ENCODE assay signal across 1 cellular context in genomic region chr10:102114861-102115618, GRCh38.
A peak's percentile ranks its signal among the peaks of the same experiment; 100 is the strongest.
TF ChIP-seq lines count a peak whose summit lies in the region.

No MANE protein-coding gene starts in this region.

TF ChIP-seq in K562, 482 proteins besides CTCF, POLR2A, EP300 and RAD21 (continued from another document and continues in another):
- TF ChIP-seq MAX (CRISPR knock-in tag; IDR thresholded peaks at IDR 0.05), result no peak
- peak; percentile 66 for TF ChIP-seq TBP (optimal IDR thresholded peaks at IDR 0.05; ENCODE audit: low read depth, low read length)
- TF ChIP-seq LCOR (CRISPR knock-in tag; IDR thresholded peaks at IDR 0.05), result no peak
- no peak for TF ChIP-seq EWSR1 (IDR thresholded peaks at IDR 0.05; ENCODE audit: borderline replicate concordance, low read depth, partially characterized antibody)
- peak; percentile 95 for TF ChIP-seq SPI1 (IDR thresholded peaks at IDR 0.05; ENCODE audit: borderline replicate concordance, low read depth, low read length)
- TF ChIP-seq ZNF277 (CRISPR knock-in tag; IDR thresholded peaks at IDR 0.05; ENCODE audit: borderline replicate concordance), result no peak
- TF ChIP-seq, protein P1, sequence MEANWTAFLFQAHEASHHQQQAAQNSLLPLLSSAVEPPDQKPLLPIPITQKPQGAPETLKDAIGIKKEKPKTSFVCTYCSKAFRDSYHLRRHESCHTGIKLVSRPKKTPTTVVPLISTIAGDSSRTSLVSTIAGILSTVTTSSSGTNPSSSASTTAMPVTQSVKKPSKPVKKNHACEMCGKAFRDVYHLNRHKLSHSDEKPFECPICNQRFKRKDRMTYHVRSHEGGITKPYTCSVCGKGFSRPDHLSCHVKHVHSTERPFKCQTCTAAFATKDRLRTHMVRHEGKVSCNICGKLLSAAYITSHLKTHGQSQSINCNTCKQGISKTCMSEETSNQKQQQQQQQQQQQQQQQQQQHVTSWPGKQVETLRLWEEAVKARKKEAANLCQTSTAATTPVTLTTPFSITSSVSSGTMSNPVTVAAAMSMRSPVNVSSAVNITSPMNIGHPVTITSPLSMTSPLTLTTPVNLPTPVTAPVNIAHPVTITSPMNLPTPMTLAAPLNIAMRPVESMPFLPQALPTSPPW (CRISPR knock-in tag; IDR thresholded peaks at IDR 0.05), result peak; percentile 93
- no peak for TF ChIP-seq U2AF1 (optimal IDR thresholded peaks at IDR 0.05; ENCODE audit: low read depth, low read length)
- 0 out of 2 replicates have a peak, but pooled peaks have one; percentile 42 for TF ChIP-seq TOE1 (IDR thresholded peaks at IDR 0.05; ENCODE audit: borderline replicate concordance)
- no peak for TF ChIP-seq TOE1 (CRISPR knock-in tag; IDR thresholded peaks at IDR 0.05; ENCODE audit: borderline replicate concordance, low read depth)
- TF ChIP-seq RAD51 (IDR thresholded peaks at IDR 0.05; ENCODE audit: borderline replicate concordance, low read depth), result no peak
- TF ChIP-seq, protein P2, sequence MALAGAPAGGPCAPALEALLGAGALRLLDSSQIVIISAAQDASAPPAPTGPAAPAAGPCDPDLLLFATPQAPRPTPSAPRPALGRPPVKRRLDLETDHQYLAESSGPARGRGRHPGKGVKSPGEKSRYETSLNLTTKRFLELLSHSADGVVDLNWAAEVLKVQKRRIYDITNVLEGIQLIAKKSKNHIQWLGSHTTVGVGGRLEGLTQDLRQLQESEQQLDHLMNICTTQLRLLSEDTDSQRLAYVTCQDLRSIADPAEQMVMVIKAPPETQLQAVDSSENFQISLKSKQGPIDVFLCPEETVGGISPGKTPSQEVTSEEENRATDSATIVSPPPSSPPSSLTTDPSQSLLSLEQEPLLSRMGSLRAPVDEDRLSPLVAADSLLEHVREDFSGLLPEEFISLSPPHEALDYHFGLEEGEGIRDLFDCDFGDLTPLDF (CRISPR knock-in tag; IDR thresholded peaks at IDR 0.05), result no peak
- TF ChIP-seq HDAC1 (IDR thresholded peaks at IDR 0.05), result no peak
- no peak for TF ChIP-seq FOXJ2 (tag; IDR thresholded peaks at IDR 0.05)
- TF ChIP-seq GABPB1 (CRISPR knock-in tag; IDR thresholded peaks at IDR 0.05), result no peak
- no peak for TF ChIP-seq ZNF384 (IDR thresholded peaks at IDR 0.05; ENCODE audit: low read depth, low read length)
- TF ChIP-seq, protein P3, sequence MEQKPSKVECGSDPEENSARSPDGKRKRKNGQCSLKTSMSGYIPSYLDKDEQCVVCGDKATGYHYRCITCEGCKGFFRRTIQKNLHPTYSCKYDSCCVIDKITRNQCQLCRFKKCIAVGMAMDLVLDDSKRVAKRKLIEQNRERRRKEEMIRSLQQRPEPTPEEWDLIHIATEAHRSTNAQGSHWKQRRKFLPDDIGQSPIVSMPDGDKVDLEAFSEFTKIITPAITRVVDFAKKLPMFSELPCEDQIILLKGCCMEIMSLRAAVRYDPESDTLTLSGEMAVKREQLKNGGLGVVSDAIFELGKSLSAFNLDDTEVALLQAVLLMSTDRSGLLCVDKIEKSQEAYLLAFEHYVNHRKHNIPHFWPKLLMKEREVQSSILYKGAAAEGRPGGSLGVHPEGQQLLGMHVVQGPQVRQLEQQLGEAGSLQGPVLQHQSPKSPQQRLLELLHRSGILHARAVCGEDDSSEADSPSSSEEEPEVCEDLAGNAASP (IDR thresholded peaks at IDR 0.05), result no peak
- no peak for TF ChIP-seq PTRF (tag; IDR thresholded peaks at IDR 0.05)
- no peak for TF ChIP-seq OTX1 (CRISPR knock-in tag; IDR thresholded peaks at IDR 0.05)
- TF ChIP-seq, protein P4, sequence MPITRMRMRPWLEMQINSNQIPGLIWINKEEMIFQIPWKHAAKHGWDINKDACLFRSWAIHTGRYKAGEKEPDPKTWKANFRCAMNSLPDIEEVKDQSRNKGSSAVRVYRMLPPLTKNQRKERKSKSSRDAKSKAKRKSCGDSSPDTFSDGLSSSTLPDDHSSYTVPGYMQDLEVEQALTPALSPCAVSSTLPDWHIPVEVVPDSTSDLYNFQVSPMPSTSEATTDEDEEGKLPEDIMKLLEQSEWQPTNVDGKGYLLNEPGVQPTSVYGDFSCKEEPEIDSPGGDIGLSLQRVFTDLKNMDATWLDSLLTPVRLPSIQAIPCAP (CRISPR knock-in tag; IDR thresholded peaks at IDR 0.05; ENCODE audit: borderline replicate concordance), result no peak
- 0 out of 2 replicates have a peak, but pooled peaks have one; percentile 16 for TF ChIP-seq NCOA1 (IDR thresholded peaks at IDR 0.05; ENCODE audit: low read depth)
- no peak for TF ChIP-seq NFE2L1 (tag; IDR thresholded peaks at IDR 0.05; ENCODE audit: borderline replicate concordance, low read depth)
- TF ChIP-seq, protein P5, sequence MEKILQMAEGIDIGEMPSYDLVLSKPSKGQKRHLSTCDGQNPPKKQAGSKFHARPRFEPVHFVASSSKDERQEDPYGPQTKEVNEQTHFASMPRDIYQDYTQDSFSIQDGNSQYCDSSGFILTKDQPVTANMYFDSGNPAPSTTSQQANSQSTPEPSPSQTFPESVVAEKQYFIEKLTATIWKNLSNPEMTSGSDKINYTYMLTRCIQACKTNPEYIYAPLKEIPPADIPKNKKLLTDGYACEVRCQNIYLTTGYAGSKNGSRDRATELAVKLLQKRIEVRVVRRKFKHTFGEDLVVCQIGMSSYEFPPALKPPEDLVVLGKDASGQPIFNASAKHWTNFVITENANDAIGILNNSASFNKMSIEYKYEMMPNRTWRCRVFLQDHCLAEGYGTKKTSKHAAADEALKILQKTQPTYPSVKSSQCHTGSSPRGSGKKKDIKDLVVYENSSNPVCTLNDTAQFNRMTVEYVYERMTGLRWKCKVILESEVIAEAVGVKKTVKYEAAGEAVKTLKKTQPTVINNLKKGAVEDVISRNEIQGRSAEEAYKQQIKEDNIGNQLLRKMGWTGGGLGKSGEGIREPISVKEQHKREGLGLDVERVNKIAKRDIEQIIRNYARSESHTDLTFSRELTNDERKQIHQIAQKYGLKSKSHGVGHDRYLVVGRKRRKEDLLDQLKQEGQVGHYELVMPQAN (IDR thresholded peaks at IDR 0.05; ENCODE audit: borderline replicate concordance), result 0 out of 2 replicates have a peak, but pooled peaks have one; percentile 28
- no peak for TF ChIP-seq ZNF395 (CRISPR knock-in tag; IDR thresholded peaks at IDR 0.05)
- no peak for TF ChIP-seq ZBTB8A (IDR thresholded peaks at IDR 0.05; ENCODE audit: partially characterized antibody)
- TF ChIP-seq, protein P6, sequence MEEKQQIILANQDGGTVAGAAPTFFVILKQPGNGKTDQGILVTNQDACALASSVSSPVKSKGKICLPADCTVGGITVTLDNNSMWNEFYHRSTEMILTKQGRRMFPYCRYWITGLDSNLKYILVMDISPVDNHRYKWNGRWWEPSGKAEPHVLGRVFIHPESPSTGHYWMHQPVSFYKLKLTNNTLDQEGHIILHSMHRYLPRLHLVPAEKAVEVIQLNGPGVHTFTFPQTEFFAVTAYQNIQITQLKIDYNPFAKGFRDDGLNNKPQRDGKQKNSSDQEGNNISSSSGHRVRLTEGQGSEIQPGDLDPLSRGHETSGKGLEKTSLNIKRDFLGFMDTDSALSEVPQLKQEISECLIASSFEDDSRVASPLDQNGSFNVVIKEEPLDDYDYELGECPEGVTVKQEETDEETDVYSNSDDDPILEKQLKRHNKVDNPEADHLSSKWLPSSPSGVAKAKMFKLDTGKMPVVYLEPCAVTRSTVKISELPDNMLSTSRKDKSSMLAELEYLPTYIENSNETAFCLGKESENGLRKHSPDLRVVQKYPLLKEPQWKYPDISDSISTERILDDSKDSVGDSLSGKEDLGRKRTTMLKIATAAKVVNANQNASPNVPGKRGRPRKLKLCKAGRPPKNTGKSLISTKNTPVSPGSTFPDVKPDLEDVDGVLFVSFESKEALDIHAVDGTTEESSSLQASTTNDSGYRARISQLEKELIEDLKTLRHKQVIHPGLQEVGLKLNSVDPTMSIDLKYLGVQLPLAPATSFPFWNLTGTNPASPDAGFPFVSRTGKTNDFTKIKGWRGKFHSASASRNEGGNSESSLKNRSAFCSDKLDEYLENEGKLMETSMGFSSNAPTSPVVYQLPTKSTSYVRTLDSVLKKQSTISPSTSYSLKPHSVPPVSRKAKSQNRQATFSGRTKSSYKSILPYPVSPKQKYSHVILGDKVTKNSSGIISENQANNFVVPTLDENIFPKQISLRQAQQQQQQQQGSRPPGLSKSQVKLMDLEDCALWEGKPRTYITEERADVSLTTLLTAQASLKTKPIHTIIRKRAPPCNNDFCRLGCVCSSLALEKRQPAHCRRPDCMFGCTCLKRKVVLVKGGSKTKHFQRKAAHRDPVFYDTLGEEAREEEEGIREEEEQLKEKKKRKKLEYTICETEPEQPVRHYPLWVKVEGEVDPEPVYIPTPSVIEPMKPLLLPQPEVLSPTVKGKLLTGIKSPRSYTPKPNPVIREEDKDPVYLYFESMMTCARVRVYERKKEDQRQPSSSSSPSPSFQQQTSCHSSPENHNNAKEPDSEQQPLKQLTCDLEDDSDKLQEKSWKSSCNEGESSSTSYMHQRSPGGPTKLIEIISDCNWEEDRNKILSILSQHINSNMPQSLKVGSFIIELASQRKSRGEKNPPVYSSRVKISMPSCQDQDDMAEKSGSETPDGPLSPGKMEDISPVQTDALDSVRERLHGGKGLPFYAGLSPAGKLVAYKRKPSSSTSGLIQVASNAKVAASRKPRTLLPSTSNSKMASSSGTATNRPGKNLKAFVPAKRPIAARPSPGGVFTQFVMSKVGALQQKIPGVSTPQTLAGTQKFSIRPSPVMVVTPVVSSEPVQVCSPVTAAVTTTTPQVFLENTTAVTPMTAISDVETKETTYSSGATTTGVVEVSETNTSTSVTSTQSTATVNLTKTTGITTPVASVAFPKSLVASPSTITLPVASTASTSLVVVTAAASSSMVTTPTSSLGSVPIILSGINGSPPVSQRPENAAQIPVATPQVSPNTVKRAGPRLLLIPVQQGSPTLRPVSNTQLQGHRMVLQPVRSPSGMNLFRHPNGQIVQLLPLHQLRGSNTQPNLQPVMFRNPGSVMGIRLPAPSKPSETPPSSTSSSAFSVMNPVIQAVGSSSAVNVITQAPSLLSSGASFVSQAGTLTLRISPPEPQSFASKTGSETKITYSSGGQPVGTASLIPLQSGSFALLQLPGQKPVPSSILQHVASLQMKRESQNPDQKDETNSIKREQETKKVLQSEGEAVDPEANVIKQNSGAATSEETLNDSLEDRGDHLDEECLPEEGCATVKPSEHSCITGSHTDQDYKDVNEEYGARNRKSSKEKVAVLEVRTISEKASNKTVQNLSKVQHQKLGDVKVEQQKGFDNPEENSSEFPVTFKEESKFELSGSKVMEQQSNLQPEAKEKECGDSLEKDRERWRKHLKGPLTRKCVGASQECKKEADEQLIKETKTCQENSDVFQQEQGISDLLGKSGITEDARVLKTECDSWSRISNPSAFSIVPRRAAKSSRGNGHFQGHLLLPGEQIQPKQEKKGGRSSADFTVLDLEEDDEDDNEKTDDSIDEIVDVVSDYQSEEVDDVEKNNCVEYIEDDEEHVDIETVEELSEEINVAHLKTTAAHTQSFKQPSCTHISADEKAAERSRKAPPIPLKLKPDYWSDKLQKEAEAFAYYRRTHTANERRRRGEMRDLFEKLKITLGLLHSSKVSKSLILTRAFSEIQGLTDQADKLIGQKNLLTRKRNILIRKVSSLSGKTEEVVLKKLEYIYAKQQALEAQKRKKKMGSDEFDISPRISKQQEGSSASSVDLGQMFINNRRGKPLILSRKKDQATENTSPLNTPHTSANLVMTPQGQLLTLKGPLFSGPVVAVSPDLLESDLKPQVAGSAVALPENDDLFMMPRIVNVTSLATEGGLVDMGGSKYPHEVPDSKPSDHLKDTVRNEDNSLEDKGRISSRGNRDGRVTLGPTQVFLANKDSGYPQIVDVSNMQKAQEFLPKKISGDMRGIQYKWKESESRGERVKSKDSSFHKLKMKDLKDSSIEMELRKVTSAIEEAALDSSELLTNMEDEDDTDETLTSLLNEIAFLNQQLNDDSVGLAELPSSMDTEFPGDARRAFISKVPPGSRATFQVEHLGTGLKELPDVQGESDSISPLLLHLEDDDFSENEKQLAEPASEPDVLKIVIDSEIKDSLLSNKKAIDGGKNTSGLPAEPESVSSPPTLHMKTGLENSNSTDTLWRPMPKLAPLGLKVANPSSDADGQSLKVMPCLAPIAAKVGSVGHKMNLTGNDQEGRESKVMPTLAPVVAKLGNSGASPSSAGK (IDR thresholded peaks at IDR 0.05), result no peak
- TF ChIP-seq ZNF445 (CRISPR knock-in tag; IDR thresholded peaks at IDR 0.05; ENCODE audit: low read depth), result no peak
- TF ChIP-seq NR4A1 (CRISPR knock-in tag; IDR thresholded peaks at IDR 0.05), result no peak
- TF ChIP-seq NR4A1 (tag; IDR thresholded peaks at IDR 0.05), result no peak
- TF ChIP-seq ELF1 (tag; IDR thresholded peaks at IDR 0.05), result peak; percentile 28; the same call in 1 of the 2 replicates
- peak; percentile 45 for TF ChIP-seq ZFP36 (IDR thresholded peaks at IDR 0.05; ENCODE audit: low read depth, low read length, partially characterized antibody)
- TF ChIP-seq USF2 (CRISPR knock-in tag; IDR thresholded peaks at IDR 0.05), result no peak
